In the genomic region with DNA sequence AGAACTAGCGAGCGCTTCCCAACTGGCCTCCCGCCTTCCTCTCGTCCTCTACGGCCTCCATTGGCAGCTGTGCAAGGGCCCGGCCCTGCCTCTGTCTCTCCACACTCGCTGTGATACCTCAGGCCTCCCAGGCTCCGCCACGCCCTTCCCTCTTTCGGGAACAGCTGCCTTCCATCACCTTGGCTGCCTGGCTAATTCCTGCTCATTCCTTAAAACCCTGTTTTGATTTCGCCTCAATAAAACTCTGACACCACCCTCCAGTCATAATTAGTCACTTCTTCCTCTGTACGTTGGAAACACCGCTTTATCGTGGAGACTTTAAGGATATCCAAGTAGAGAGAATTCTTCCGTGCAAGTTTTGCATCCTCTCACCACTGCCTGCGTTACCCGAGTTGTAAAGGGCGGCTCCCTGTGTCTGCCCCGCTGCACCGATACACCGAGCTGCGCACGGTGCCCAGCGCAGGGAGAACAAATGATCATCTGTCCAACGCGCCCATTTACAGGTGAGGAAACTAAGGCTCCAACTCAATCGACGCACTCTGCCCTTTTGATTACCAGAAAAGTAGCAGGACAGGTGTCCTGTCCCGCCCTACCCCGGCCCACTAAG, we compare ENCODE assay signal across 8 cellular contexts.
A peak's percentile ranks its signal among the peaks of the same experiment; 100 is the strongest.
DNase-seq lines count a peak whose midpoint lies in the region; ATAC-seq and TF ChIP-seq lines count a peak whose summit lies in the region.

No MANE protein-coding gene starts in this region.

- H3K4me3 Mint-ChIP-seq in endothelial cell (ENCODE audit: unreplicated experiment) = peak overlapping the region; percentile 14

- H3K79me2 ChIP-seq in ACC112 (ENCODE audit: control insufficient read depth, insufficient read depth, low read length, unreplicated experiment) = no peaks in the 10 kb centered on the region
- peaks cover 43% of the 10 kb centered on the region for H3K79me2 ChIP-seq in PC-3 (ENCODE audit: low read length)

- peak; percentile 96 for DNase-seq in PC-3
- no peak for DNase-seq in endothelial cell (ENCODE audit: low spot score)
- DNase-seq in psoas muscle = no peak
- no peak for DNase-seq in DMS79 treated with DMSO at 0.1 percent for 48 hours (lab: John Stamatoyannopoulos, UW)

- H2AFZ ChIP-seq in ACC112 (ENCODE audit: low read length, unreplicated experiment) (no peak overlapping the region), PC-3 (ENCODE audit: low read length) (0 out of 2 replicates have a peak overlapping the region, but pooled peaks have one; percentile 1)

- peak overlapping the region; percentile 4 for H3K27ac Mint-ChIP-seq in endothelial cell (ENCODE audit: unreplicated experiment)

- H3K9ac ChIP-seq in PC-3 (ENCODE audit: low read length) = peak overlapping the region; percentile 85

- 39 to 46% (median 40%) methylated on average over 30 of the region's 30 CpGs for WGBS in psoas muscle, 3 donors

- H3K36me3 ChIP-seq in ACC112 (ENCODE audit: insufficient read depth, low read length) (no peaks in the 10 kb centered on the region), PC-3 (ENCODE audit: low read depth, low read length) (peaks cover 4% of the 10 kb centered on the region), psoas muscle (ENCODE audit: insufficient read depth in 1 of 2, low read depth in 1 of 2) (no peaks in the 10 kb centered on the region)

- H3K27ac ChIP-seq in ACC112 (ENCODE audit: low read depth, low read length) (0 out of 2 replicates have a peak overlapping the region, but pooled peaks have one; percentile 17), PC-3 (ENCODE audit: low read length) (peak overlapping the region; percentile 91), psoas muscle (no peak overlapping the region)

- H3K9me3 ChIP-seq in PC-3 (ENCODE audit: low read length) (no peaks in the 10 kb centered on the region), psoas muscle (no peaks in the 10 kb centered on the region)

- H3F3A ChIP-seq in PC-3 (ENCODE audit: low read length, unreplicated experiment) = peaks cover 8% of the 10 kb centered on the region

- TF ChIP-seq CTCF in PC-3 (conservative IDR thresholded peaks at IDR 0.05; ENCODE audit: low read depth, low read length) = no peak
- no peak for TF ChIP-seq CTCF in endothelial cell (IDR thresholded peaks at IDR 0.05; ENCODE audit: unreplicated experiment)
- no peak for TF ChIP-seq CTCF in psoas muscle (IDR thresholded peaks at IDR 0.05)

- no TSS peak for BruUV-seq in PC-3 (replicated peaks; lab: Mats Ljungman, UMichigan)

- ATAC-seq in GM19395 (IDR thresholded peaks at IDR 0.05; ENCODE audit: unreplicated experiment) = peak; percentile 19
- ATAC-seq in PC-3 = peak; percentile 52
- no peak for ATAC-seq in psoas muscle
- no peak for ATAC-seq in GM21381 (IDR thresholded peaks at IDR 0.05; ENCODE audit: unreplicated experiment)
- ATAC-seq in GM21423 (IDR thresholded peaks at IDR 0.05; ENCODE audit: unreplicated experiment) = no peak

- H3K36me3 Mint-ChIP-seq in endothelial cell (ENCODE audit: low read depth, unreplicated experiment) = no peaks in the 10 kb centered on the region

- H3K9me3 Mint-ChIP-seq in endothelial cell (ENCODE audit: unreplicated experiment) = no peaks in the 10 kb centered on the region

- peaks cover 17% of the 10 kb centered on the region for H3K27me3 Mint-ChIP-seq in endothelial cell (ENCODE audit: unreplicated experiment)

- H4K20me1 ChIP-seq in PC-3 (ENCODE audit: low read length) = peaks cover 22% of the 10 kb centered on the region

- CTCF ChIA-PET in PC-3 (lab: Charles Lee) = interaction anchor here (0.6 to 2.8 kb wide), 2 partner anchors 25 to 735 kb away, joined by 3 to 25 read pairs; no protein-coding TSS in a partner anchor

- H3K27me3 ChIP-seq in ACC112 (ENCODE audit: insufficient read depth, low read length) (no peaks in the 10 kb centered on the region), PC-3 (ENCODE audit: low read length) (no peaks in the 10 kb centered on the region), psoas muscle (ENCODE audit: insufficient read depth in 3 of 3, low read length in 2 of 3) (peaks cover 0 to 6% (median 0%) of the 10 kb centered on the region in 3 donors)

- peaks cover 20% of the 10 kb centered on the region for H3K4me1 Mint-ChIP-seq in endothelial cell (ENCODE audit: unreplicated experiment)

- POLR2A ChIA-PET in PC-3 (lab: Charles Lee; ENCODE audit: unreplicated experiment) = interaction anchor here (0.6 to 3.4 kb wide), 3 partner anchors 8 to 191 kb away, joined by 3 to 58 read pairs (median 3); no protein-coding TSS in a partner anchor

- H3K4me1 ChIP-seq in ACC112 (ENCODE audit: control insufficient read depth, insufficient read depth, low read length, unreplicated experiment) = peaks cover 27% of the 10 kb centered on the region
- H3K4me1 ChIP-seq in PC-3 (ENCODE audit: insufficient read depth, low read length) = peaks cover 45% of the 10 kb centered on the region
- H3K4me1 ChIP-seq in psoas muscle = peaks cover 20% of the 10 kb centered on the region

- intact Hi-C loops in PC-3 (cut with micrococcal nuclease) (loop anchor here (1.0 to 10.0 kb wide), 2 partner anchors 25 to 546 kb away; a partner anchor contains a TSS), psoas muscle (cut with DNase I) (no loop called here)

- peak overlapping the region; percentile 76 for H3K4me2 ChIP-seq in PC-3 (ENCODE audit: low read length)

- H3K9me2 ChIP-seq in PC-3 (replicated peaks; ENCODE audit: low read length) = no peaks in the 10 kb centered on the region

- H3K4me3 ChIP-seq in ACC112 (ENCODE audit: low read depth, low read length) (peak overlapping the region; percentile 65), PC-3 (ENCODE audit: low read length) (peak overlapping the region; percentile 71), psoas muscle (peak overlapping the region; percentile 69)

Comparison
In these comparisons a context has a peak if more than half of its experiments do, and no peak if none do; other contexts are left out.
1. ATAC-seq: peak in GM19395 (single experiment) and PC-3 (single experiment); none in psoas muscle (0 of 4), GM21381 (single experiment) and GM21423 (single experiment).
2. Peak in every context shown above with its lines, with median percentiles within 50 percentile points of each other: H3K4me3 ChIP-seq.